In genomic region chr10:91605968-91606367, GRCh38 we compare ENCODE assay signal across 1 cellular context.
TF ChIP-seq lines count a peak whose summit lies in the region.

No MANE protein-coding gene starts in this region.

TF ChIP-seq in HEK293, 187 proteins besides CTCF, POLR2A, EP300 and RAD21 (continued from another document):
- TF ChIP-seq ZNF518A (tag by site-specific recombination; conservative IDR thresholded peaks at IDR 0.05; ENCODE audit: low read depth) (no peak), ZNF16 (tag by site-specific recombination; IDR thresholded peaks at IDR 0.05; ENCODE audit: low read depth) (no peak), ZNF76 (tag by site-specific recombination; IDR thresholded peaks at IDR 0.05; ENCODE audit: borderline replicate concordance, low read depth) (no peak)
